Comparison of ENCODE assay signal across 8 cellular contexts in genomic region chr10:71726673-71727428, GRCh38. TPM values are rescaled to one million over a fixed set of nuclear protein-coding genes. Genes with fewer than 3 reads are reported as not detected.
DNase-seq lines count a peak whose midpoint lies in the region; ATAC-seq and TF ChIP-seq lines count a peak whose summit lies in the region.

No MANE protein-coding gene starts in this region.

- no peaks in the 10 kb centered on the region for H3K9me3 Mint-ChIP-seq in endothelial cell (ENCODE audit: unreplicated experiment)

- peaks cover 4% of the 10 kb centered on the region for H3K27me3 Mint-ChIP-seq in endothelial cell (ENCODE audit: unreplicated experiment)

- no peak for TF ChIP-seq CTCF in endothelial cell (IDR thresholded peaks at IDR 0.05; ENCODE audit: unreplicated experiment)

- peak overlapping the region; percentile 34 for H3K9ac ChIP-seq in mesenchymal stem cell (ENCODE audit: low read length)

- H3K4me1 ChIP-seq in mesenchymal stem cell (ENCODE audit: control insufficient read depth, insufficient read depth, low read depth, low read length), result no peaks in the 10 kb centered on the region

- H3K4ac ChIP-seq in mesenchymal stem cell (ENCODE audit: low read depth in 1 of 2, low read length in 2 of 2), result no peak overlapping the region

- H3K14ac ChIP-seq in mesenchymal stem cell (ENCODE audit: low read length in 2 of 2), result peak overlapping the region in 1 of 2 experiments; percentile 55

- ATAC-seq in GM19324 (IDR thresholded peaks at IDR 0.05; ENCODE audit: low FRiP score, unreplicated experiment) (peak; percentile 36), HG03045 (IDR thresholded peaks at IDR 0.05; ENCODE audit: unreplicated experiment) (peak; percentile 34)

- H4K91ac ChIP-seq in mesenchymal stem cell (ENCODE audit: low read length), result no peak overlapping the region

- 82% methylated on average over 15 of the region's 15 CpGs for WGBS in mesenchymal stem cell

- no peaks in the 10 kb centered on the region for H3K79me1 ChIP-seq in mesenchymal stem cell (replicated peaks; ENCODE audit: low read length, poor library complexity, severe bottlenecking)

- no peak overlapping the region for H2BK5ac ChIP-seq in mesenchymal stem cell (ENCODE audit: low read depth, low read length, poor library complexity, severe bottlenecking)

- peaks cover 4% of the 10 kb centered on the region for H3K36me3 Mint-ChIP-seq in endothelial cell (ENCODE audit: low read depth, unreplicated experiment)

- H2BK15ac ChIP-seq in mesenchymal stem cell (ENCODE audit: low read depth, poor library complexity, severe bottlenecking), result no peak overlapping the region

- peak; percentile 35 for DNase-seq in activated CD4-positive, alpha-beta T cell treated with anti-CD3 and anti-CD28 coated beads, Interleukin-2, amount 50 U/mL, for 1 hour
- DNase-seq in mesenchymal stem cell (no peak), endothelial cell (ENCODE audit: low spot score) (no peak), epidermal melanocyte (ENCODE audit: insufficient read length, low spot score) (no peak), inferior parietal cortex (ENCODE audit: extremely low spot score) (no peak), A172 (ENCODE audit: low spot score) (no peak)

- no peak overlapping the region for H3K27ac ChIP-seq in mesenchymal stem cell (ENCODE audit: low read length, poor library complexity, severe bottlenecking)

- no peak overlapping the region for H3K4me3 Mint-ChIP-seq in endothelial cell (ENCODE audit: unreplicated experiment)

- H2BK12ac ChIP-seq in mesenchymal stem cell (ENCODE audit: low read length in 2 of 2), result no peak overlapping the region

- H3K27me3 ChIP-seq in mesenchymal stem cell (ENCODE audit: control insufficient read depth in 1 of 2, insufficient read depth in 1 of 2, low read length in 2 of 2), result peaks cover 6 to 56% of the 10 kb centered on the region in 2 experiments

- peaks cover 21% of the 10 kb centered on the region for H3K4me1 Mint-ChIP-seq in endothelial cell (ENCODE audit: unreplicated experiment)

- H3K23ac ChIP-seq in mesenchymal stem cell (ENCODE audit: low read length in 2 of 2), result no peak overlapping the region

- H2AK5ac ChIP-seq in mesenchymal stem cell (ENCODE audit: low read length, severe bottlenecking), result no peak overlapping the region

- no peak overlapping the region for H3K4me2 ChIP-seq in mesenchymal stem cell (ENCODE audit: low read length, poor library complexity, severe bottlenecking)

- H3K27ac Mint-ChIP-seq in endothelial cell (ENCODE audit: unreplicated experiment), result no peak overlapping the region

- no peaks in the 10 kb centered on the region for H3K36me3 ChIP-seq in mesenchymal stem cell (ENCODE audit: control insufficient read depth in 1 of 2, insufficient read depth in 2 of 2, low read depth in 1 of 2, low read length in 2 of 2)

- no peak overlapping the region for H2BK120ac ChIP-seq in mesenchymal stem cell (ENCODE audit: low read depth, low read length)

- H2AFZ ChIP-seq in mesenchymal stem cell (ENCODE audit: low read depth, low read length), result no peak overlapping the region

- no peak overlapping the region for H4K8ac ChIP-seq in mesenchymal stem cell (ENCODE audit: low read length)

- no peaks in the 10 kb centered on the region for H3K9me3 ChIP-seq in mesenchymal stem cell (ENCODE audit: control insufficient read depth, low read length)

- H3K4me3 ChIP-seq in mesenchymal stem cell (ENCODE audit: insufficient read depth in 1 of 2, low read depth in 1 of 2, low read length in 2 of 2), result no peak overlapping the region

- no peak overlapping the region for H3K18ac ChIP-seq in mesenchymal stem cell (ENCODE audit: low read depth in 1 of 2, low read length in 2 of 2)

RNA-seq across cellular contexts. Expression of gene C10orf105, which starts 7.3 kb away (rescaled TPM):
- not detected for polyA plus RNA-seq in mesenchymal stem cell (2013, experiment 1 of 2)
- polyA plus RNA-seq in mesenchymal stem cell (2013, experiment 2 of 2), result not detected
- total RNA-seq in endothelial cell (ENCODE audit: unreplicated experiment), result 0.15 TPM
- not detected in 2 replicates for total RNA-seq in A172 (2014; rRNA removed; shearing (Covaris generic))

RNA-seq across cellular contexts. Expression of gene VSIR, which starts 46.5 kb away (rescaled TPM):
- 3.3 TPM for polyA plus RNA-seq in mesenchymal stem cell (2013, experiment 1 of 2)
- polyA plus RNA-seq in mesenchymal stem cell (2013, experiment 2 of 2), result 3.8 TPM
- total RNA-seq in endothelial cell (ENCODE audit: unreplicated experiment), result 86.1 TPM
- 4.9 and 14.4 TPM in 2 replicates for total RNA-seq in A172 (2014; rRNA removed; shearing (Covaris generic))
